In genomic region chr19:49056101-49056901, GRCh38 we compare ENCODE assay signal across 8 cellular contexts. TPM values are rescaled to one million over a fixed set of nuclear protein-coding genes. Genes with fewer than 3 reads are reported as not detected.
DNase-seq lines count a peak whose midpoint lies in the region; ATAC-seq and TF ChIP-seq lines count a peak whose summit lies in the region.

No MANE protein-coding gene starts in this region.

- H3K36me3 Mint-ChIP-seq in activated naive CD4-positive, alpha-beta T cell treated with anti-CD3 and anti-CD28 coated beads, Interleukin-2, amount 50 U/mL, for 24 hours, result no peaks in the 10 kb centered on the region

- H3K36me3 ChIP-seq in RWPE2 (ENCODE audit: low read depth) (no peaks in the 10 kb centered on the region), heart left ventricle (no peaks in the 10 kb centered on the region)

- peak overlapping the region; percentile 54 for H3K4me3 ChIP-seq in AG09309 (ENCODE audit: control insufficient read depth, low read depth, low read length)
- peak overlapping the region; percentile 45 for H3K4me3 ChIP-seq in RWPE2 (ENCODE audit: severe bottlenecking)
- peak overlapping the region; percentile 31 to 74 (median 56) for H3K4me3 ChIP-seq in heart left ventricle

- 1 to 2% (median 1%) methylated on average over 20 to 63 of the region's 63 CpGs for WGBS in heart left ventricle, 4 donors

- peaks cover 15% of the 10 kb centered on the region for H3K4me1 Mint-ChIP-seq in activated naive CD4-positive, alpha-beta T cell treated with anti-CD3 and anti-CD28 coated beads, Interleukin-2, amount 50 U/mL, for 24 hours

- H3K4me1 ChIP-seq in RWPE2 (ENCODE audit: insufficient read depth, poor library complexity, severe bottlenecking) (no peaks in the 10 kb centered on the region), heart left ventricle (peaks cover 0 to 24% (median 10%) of the 10 kb centered on the region in 12 donors)

- H3K9me3 ChIP-seq in RWPE2 (ENCODE audit: severe bottlenecking), result no peaks in the 10 kb centered on the region
- no peaks in the 10 kb centered on the region for H3K9me3 ChIP-seq in heart left ventricle

- peak overlapping the region; percentile 87 for H3K4me3 Mint-ChIP-seq in activated naive CD4-positive, alpha-beta T cell treated with anti-CD3 and anti-CD28 coated beads, Interleukin-2, amount 50 U/mL, for 24 hours

- no peak for TF ChIP-seq POLR2A in heart left ventricle (IDR thresholded peaks at IDR 0.05)

- TF ChIP-seq CTCF in AG09309 (IDR thresholded peaks at IDR 0.05; ENCODE audit: control insufficient read depth, insufficient read depth, low read depth, low read length, missing control alignments), result peak; percentile 26
- no peak for TF ChIP-seq CTCF in RWPE2 (IDR thresholded peaks at IDR 0.05; ENCODE audit: poor library complexity, severe bottlenecking)
- TF ChIP-seq CTCF in heart left ventricle (IDR thresholded peaks at IDR 0.05), result peak; percentile 20 to 62 (median 38)

- DNase-seq in AG09309 (ENCODE audit: low read depth), result no peak
- peak; percentile 73 for DNase-seq in RWPE2 (ENCODE audit: low spot score)
- peak; percentile 52 to 71 (median 60) for DNase-seq in heart left ventricle
- peak in 6 of 10 donors; percentile 10 to 88 (median 52) for DNase-seq in posterior cingulate gyrus

- H3K9me3 Mint-ChIP-seq in activated naive CD4-positive, alpha-beta T cell treated with anti-CD3 and anti-CD28 coated beads, Interleukin-2, amount 50 U/mL, for 24 hours, result no peaks in the 10 kb centered on the region

- H3K27me3 ChIP-seq in RWPE2 (ENCODE audit: insufficient read depth, poor library complexity, severe bottlenecking) (no peaks in the 10 kb centered on the region), heart left ventricle (peaks cover 0 to 33% (median 6%) of the 10 kb centered on the region in 9 donors)

- H3K27me3 Mint-ChIP-seq in activated naive CD4-positive, alpha-beta T cell treated with anti-CD3 and anti-CD28 coated beads, Interleukin-2, amount 50 U/mL, for 24 hours, result peaks cover 17% of the 10 kb centered on the region

- no peak overlapping the region for H3K27ac Mint-ChIP-seq in activated naive CD4-positive, alpha-beta T cell treated with anti-CD3 and anti-CD28 coated beads, Interleukin-2, amount 50 U/mL, for 24 hours

- H3K27ac ChIP-seq in RWPE2 (ENCODE audit: poor library complexity, severe bottlenecking) (peak overlapping the region; percentile 59), heart left ventricle (no peak overlapping the region)

- ATAC-seq in GM19452 (IDR thresholded peaks at IDR 0.05; ENCODE audit: unreplicated experiment) (peak; percentile 51), RWPE2 (ENCODE audit: low read depth) (peak; percentile 71), heart left ventricle (peak; percentile 49 to 90 (median 88)), HG03342 (IDR thresholded peaks at IDR 0.05; ENCODE audit: unreplicated experiment) (no peak), HG03439 (IDR thresholded peaks at IDR 0.05; ENCODE audit: unreplicated experiment) (no peak)

- intact Hi-C loops in heart left ventricle (cut with DNase I) (no loop called here), posterior cingulate gyrus (cut with DNase I) (no loop called here)

RNA-seq across cellular contexts. Expression of gene CGB7, which starts 1.2 kb away (rescaled TPM):
- total RNA-seq in heart left ventricle, result under 1 TPM in 1 of 9 donors, not detected in 8; 0.27 TPM
- under 1 TPM; 0.08 TPM for polyA plus RNA-seq in heart left ventricle

RNA-seq across cellular contexts. Expression of gene CGB8, which starts 7.4 kb away (rescaled TPM):
- not detected for total RNA-seq in heart left ventricle
- polyA plus RNA-seq in heart left ventricle, result not detected

RNA-seq across cellular contexts. Expression of gene NTF4, which starts 8.3 kb away (rescaled TPM):
- not detected for total RNA-seq in heart left ventricle
- under 1 TPM in 1 of 2 donors, not detected in 1; 0.76 TPM for polyA plus RNA-seq in heart left ventricle

RNA-seq across cellular contexts. Expression of gene CGB5, which starts 12.7 kb away (rescaled TPM):
- not detected for total RNA-seq in heart left ventricle
- polyA plus RNA-seq in heart left ventricle, result not detected

RNA-seq across cellular contexts. Expression of gene KCNA7, which starts 16.2 kb away (rescaled TPM):
- total RNA-seq in heart left ventricle, result 1 to 10 TPM in 2 of 9 donors, under 1 TPM in 7; 0.12 to 1.6 (median 0.36) TPM
- polyA plus RNA-seq in heart left ventricle, result 1 to 10 TPM in 1 of 2 donors, under 1 TPM in 1; 0.07 to 2.2 TPM

Comparison
In these comparisons a context has a peak if more than half of its experiments do, and no peak if none do; other contexts are left out.
1. ATAC-seq: peak in GM19452 (single experiment), RWPE2 (single experiment) and heart left ventricle (4 of 4); none in HG03342 (single experiment) and HG03439 (single experiment).
2. Peak in every context shown above with its lines, with median percentiles within 50 percentile points of each other: H3K4me3 ChIP-seq.